Comparison of ENCODE assay signal across 15 cellular contexts in genomic region chr6:34068462-34069044, GRCh38.
"Had no signal": no experiment of that assay in that cellular context is flagged by ENCODE, and none has a peak within 500 bp of the region (broad histone marks: within the 10 kb centered on the region; RNA-seq: fewer than 3 reads in every experiment).

No MANE protein-coding gene starts in this region.

- H3K4me3 ChIP-seq: hepatocyte, left lung, mucosa of descending colon, upper lobe of left lung had no signal

- H3K27ac Mint-ChIP-seq: activated B cell treated with CpG ODN at 0.5 μM for 24 hours; activated CD4-positive, alpha-beta T cell treated with anti-CD3 and anti-CD28 coated beads, Interleukin-2, amount 10 ng/mL, durations not matched to agents 24 days and 14 days; activated naive CD4-positive, alpha-beta T cell treated with anti-CD3 and anti-CD28 coated beads, Interleukin-2, amount 50 U/mL, for 72 hours; activated T-cell treated with anti-CD3 and anti-CD28 coated beads, Interleukin-2, amount 50 U/mL, for 72 hours; naive thymus-derived CD4-positive, alpha-beta T cell; stimulated activated naive CD8-positive, alpha-beta T cell treated with anti-CD3 and anti-CD28 coated beads, Interleukin-15, amount 100 ng/mL, for 72 hours had no signal

- DNase-seq: activated B cell treated with CpG ODN at 0.5 μM for 24 hours; activated CD4-positive, alpha-beta T cell treated with anti-CD3 and anti-CD28 coated beads, Interleukin-2, amount 10 ng/mL, durations not matched to agents 24 days and 14 days; activated CD8-positive, alpha-beta memory T cell treated with anti-CD3 and anti-CD28 coated beads, Interleukin-2, amount 50 U/mL, for 48 hours; activated gamma-delta T cell; activated T-cell treated with anti-CD3 and anti-CD28 coated beads, Interleukin-2, amount 50 U/mL, for 72 hours; islet precursor cell; mammary epithelial cell; stimulated activated CD4-positive, alpha-beta T cell treated with anti-CD3 and anti-CD28 coated beads, Interleukin-1b, Interleukin-23, amount 100 ng/mL, for 48 hours; stimulated activated naive CD8-positive, alpha-beta T cell treated with anti-CD3 and anti-CD28 coated beads, Interleukin-15, amount 100 ng/mL, for 72 hours; upper lobe of left lung had no signal

- H3K36me3 ChIP-seq: left lung, upper lobe of left lung had no signal

- H3K27me3 ChIP-seq: upper lobe of left lung had no signal

- H3K36me3 Mint-ChIP-seq: activated naive CD4-positive, alpha-beta T cell treated with anti-CD3 and anti-CD28 coated beads, Interleukin-2, amount 50 U/mL, for 72 hours; naive thymus-derived CD4-positive, alpha-beta T cell had no signal

- ATAC-seq: activated naive CD4-positive, alpha-beta T cell treated with anti-CD3 and anti-CD28 coated beads, Interleukin-2, amount 50 U/mL, for 72 hours; left lung; naive thymus-derived CD4-positive, alpha-beta T cell; stimulated activated naive CD8-positive, alpha-beta T cell treated with anti-CD3 and anti-CD28 coated beads, Interleukin-15, amount 100 ng/mL, for 72 hours had no signal

- H3K27me3 Mint-ChIP-seq: activated CD4-positive, alpha-beta T cell treated with anti-CD3 and anti-CD28 coated beads, Interleukin-2, amount 10 ng/mL, durations not matched to agents 24 days and 14 days had no signal

- H3K4me3 Mint-ChIP-seq: activated B cell treated with CpG ODN at 0.5 μM for 24 hours; activated CD4-positive, alpha-beta T cell treated with anti-CD3 and anti-CD28 coated beads, Interleukin-2, amount 10 ng/mL, durations not matched to agents 24 days and 14 days; activated T-cell treated with anti-CD3 and anti-CD28 coated beads, Interleukin-2, amount 50 U/mL, for 72 hours; naive thymus-derived CD4-positive, alpha-beta T cell; stimulated activated naive CD8-positive, alpha-beta T cell treated with anti-CD3 and anti-CD28 coated beads, Interleukin-15, amount 100 ng/mL, for 72 hours had no signal

- H3K4me1 Mint-ChIP-seq: activated B cell treated with CpG ODN at 0.5 μM for 24 hours; activated CD4-positive, alpha-beta T cell treated with anti-CD3 and anti-CD28 coated beads, Interleukin-2, amount 10 ng/mL, durations not matched to agents 24 days and 14 days; naive thymus-derived CD4-positive, alpha-beta T cell; stimulated activated naive CD8-positive, alpha-beta T cell treated with anti-CD3 and anti-CD28 coated beads, Interleukin-15, amount 100 ng/mL, for 72 hours had no signal

- H3K9me3 Mint-ChIP-seq: activated B cell treated with CpG ODN at 0.5 μM for 24 hours; activated CD4-positive, alpha-beta T cell treated with anti-CD3 and anti-CD28 coated beads, Interleukin-2, amount 10 ng/mL, durations not matched to agents 24 days and 14 days; activated naive CD4-positive, alpha-beta T cell treated with anti-CD3 and anti-CD28 coated beads, Interleukin-2, amount 50 U/mL, for 72 hours; activated T-cell treated with anti-CD3 and anti-CD28 coated beads, Interleukin-2, amount 50 U/mL, for 72 hours; naive thymus-derived CD4-positive, alpha-beta T cell; stimulated activated naive CD8-positive, alpha-beta T cell treated with anti-CD3 and anti-CD28 coated beads, Interleukin-15, amount 100 ng/mL, for 72 hours had no signal
